ENCODE assay signal across 8 cellular contexts in genomic region chr6:30885481-30885998, GRCh38. TPM values are rescaled to one million over a fixed set of nuclear protein-coding genes. Genes with fewer than 3 reads are reported as not detected.
DNase-seq lines count a peak whose midpoint lies in the region; ATAC-seq and TF ChIP-seq lines count a peak whose summit lies in the region.

No MANE protein-coding gene starts in this region.

- H3K56ac ChIP-seq in IMR-90 (ENCODE audit: extremely low read depth, insufficient read depth, low read length), result peak overlapping the region; percentile 54; the same call in 1 of the 2 replicates

- H2BK120ac ChIP-seq in IMR-90 (ENCODE audit: low read depth, low read length), result peak overlapping the region; percentile 82

- no peaks in the 10 kb centered on the region for H3K27me3 ChIP-seq in IMR-90 (ENCODE audit: control insufficient read depth, insufficient read depth, low read length)
- H3K27me3 ChIP-seq in spleen (replicated peaks in 1 of 7), result peaks cover 0 to 24% (median 0%) of the 10 kb centered on the region in 7 donors

- ATAC-seq in IMR-90 (ENCODE audit: low read depth) (peak; percentile 1), HG02885 (IDR thresholded peaks at IDR 0.05; ENCODE audit: poor library complexity, unreplicated experiment) (no peak), HG03469 (IDR thresholded peaks at IDR 0.05; ENCODE audit: unreplicated experiment) (no peak)

- POLR2A ChIA-PET in IMR-90 (lab: Charles Lee; ENCODE audit: unreplicated experiment), result no interaction called here

- H3K36me3 ChIP-seq in IMR-90 (ENCODE audit: control insufficient read depth, insufficient read depth, low read length) (peaks cover 16% of the 10 kb centered on the region), spleen (peaks cover 0 to 20% (median 6%) of the 10 kb centered on the region in 6 donors)

- H2AK9ac ChIP-seq in IMR-90 (replicated peaks; ENCODE audit: low read depth, low read length, poor library complexity), result peak overlapping the region; percentile 93

- H3K4me2 ChIP-seq in IMR-90 (ENCODE audit: low read depth, low read length), result peak overlapping the region; percentile 96

- H3K27ac ChIP-seq in IMR-90 (ENCODE audit: insufficient read depth, low read length), result peak overlapping the region; percentile 69
- peak overlapping the region in 6 of 8 donors; percentile 13 to 88 (median 86) for H3K27ac ChIP-seq in spleen

- peak overlapping the region; percentile 86 for H3K23ac ChIP-seq in IMR-90 (ENCODE audit: low read depth, low read length)

- peaks cover 15% of the 10 kb centered on the region for H3K9me1 ChIP-seq in IMR-90 (ENCODE audit: insufficient read depth, low read length)

- H3K4me1 ChIP-seq in IMR-90 (ENCODE audit: control insufficient read depth, insufficient read depth, low read length), result peaks cover 48% of the 10 kb centered on the region
- peaks cover 20 to 61% (median 44%) of the 10 kb centered on the region in 6 donors for H3K4me1 ChIP-seq in spleen

- H3K18ac ChIP-seq in IMR-90 (ENCODE audit: low read depth, low read length), result peak overlapping the region; percentile 52

- in situ Hi-C loops in IMR-90 (cut with MboI; ENCODE audit: low sequenced_read_pairs), result no loop called here

- dilution Hi-C loops in IMR-90 (cut with HindIII; ENCODE audit: low sequenced_read_pairs, unreplicated experiment), result no loop called here

- WGBS in IMR-90 (ENCODE audit: extremely low coverage in 2 of 2, insufficient read length in 1 of 2), 2 experiments, result 17% methylated on average over 4 of the region's 7 CpGs; no CpG with 5 or more reads in 1 of the 2 experiments
- 50 to 71% (median 61%) methylated on average over 7 of the region's 7 CpGs for WGBS in spleen, 5 donors

- CTCF ChIA-PET in IMR-90 (lab: Yijun Ruan, JAX), result no interaction called here

- peak overlapping the region; percentile 64 for H4K91ac ChIP-seq in IMR-90 (ENCODE audit: insufficient read depth, low read depth, low read length)

- intact Hi-C loops in IMR-90 (cut with micrococcal nuclease) (no loop called here), spleen (cut with DNase I; ENCODE audit: low total_unique reads) (no loop called here), posterior vena cava (cut with DNase I) (no loop called here)

- no peaks in the 10 kb centered on the region for H4K20me1 ChIP-seq in IMR-90 (ENCODE audit: insufficient read depth, low read length)

- H4K5ac ChIP-seq in IMR-90 (ENCODE audit: low read depth, low read length), result peak overlapping the region; percentile 67

- TF ChIP-seq CTCF in IMR-90 (conservative IDR thresholded peaks at IDR 0.05; ENCODE audit: low read depth, low read length) (no peak), spleen (IDR thresholded peaks at IDR 0.05 in 8 of 11, conservative IDR thresholded peaks at IDR 0.05 in 3 of 11) (no peak)

- H2BK5ac ChIP-seq in IMR-90 (ENCODE audit: low read depth, low read length, poor library complexity, severe bottlenecking), result peak overlapping the region; percentile 56

- peak overlapping the region; percentile 89 for H2AFZ ChIP-seq in IMR-90 (replicated peaks; ENCODE audit: low read length, poor library complexity)

- H3K4ac ChIP-seq in IMR-90 (ENCODE audit: low read depth, low read length), result peak overlapping the region; percentile 91

- peak overlapping the region; percentile 78 for H2AK5ac ChIP-seq in IMR-90 (ENCODE audit: low read depth, low read length)

- peak overlapping the region; percentile 90 for H3K14ac ChIP-seq in IMR-90 (replicated peaks; ENCODE audit: low read depth, low read length)

- H3K79me1 ChIP-seq in IMR-90 (ENCODE audit: low read depth in 1 of 2, low read length in 2 of 2), result peaks cover 25 to 52% of the 10 kb centered on the region in 2 experiments

- TF ChIP-seq POLR2A in IMR-90 (IDR thresholded peaks at IDR 0.05; ENCODE audit: low read depth, low read length) (no peak), spleen (IDR thresholded peaks at IDR 0.05) (no peak)

- H3K9me3 ChIP-seq in IMR-90 (ENCODE audit: control insufficient read depth, insufficient read depth, low read length), result no peaks in the 10 kb centered on the region
- no peaks in the 10 kb centered on the region for H3K9me3 ChIP-seq in spleen

- TF ChIP-seq RAD21 in IMR-90 (IDR thresholded peaks at IDR 0.05; ENCODE audit: low read length), result no peak

- H3K4me3 ChIP-seq in IMR-90 (ENCODE audit: insufficient read depth, low read depth, low read length) (peak overlapping the region; percentile 81), spleen (peak overlapping the region in 7 of 8 donors; percentile 5 to 86 (median 63))

- DNase-seq in COLO829 (ENCODE audit: low spot score), result peak; percentile 65
- DNase-seq in IMR-90, result peak; percentile 18
- DNase-seq in amniotic epithelial cell (ENCODE audit: low read depth), result peak; percentile 61
- peak; percentile 10 for DNase-seq in iPS-NIHi7 (ENCODE audit: extremely low spot score)
- peak; percentile 59 for DNase-seq in spleen
- DNase-seq in posterior vena cava (ENCODE audit: low spot score), result no peak

- peak overlapping the region; percentile 12 to 78 for H4K8ac ChIP-seq in IMR-90 (ENCODE audit: low read depth in 2 of 2, low read length in 2 of 2)

- peak overlapping the region; percentile 43; the same call in 1 of the 3 replicates for H2BK15ac ChIP-seq in IMR-90 (ENCODE audit: low read depth, low read length)

- peak overlapping the region; percentile 27 for H2BK20ac ChIP-seq in IMR-90 (ENCODE audit: low read depth, low read length)

- H3K9ac ChIP-seq in IMR-90 (ENCODE audit: low read depth, low read length), result peak overlapping the region; percentile 66

- no TSS peak for BruUV-seq in IMR-90 (replicated peaks; lab: Mats Ljungman, UMichigan)

TF ChIP-seq in IMR-90, 13 proteins besides CTCF, POLR2A, EP300 and RAD21:
- no peak for TF ChIP-seq MAZ (IDR thresholded peaks at IDR 0.05; ENCODE audit: borderline replicate concordance, low read depth, low read length)
- no peak for TF ChIP-seq CHD1 (IDR thresholded peaks at IDR 0.05; ENCODE audit: low read depth, low read length)
- TF ChIP-seq MXI1 (IDR thresholded peaks at IDR 0.05; ENCODE audit: borderline replicate concordance, low read depth, low read length), result peak; percentile 60; the same call in 1 of the 2 replicates
- no peak for TF ChIP-seq RFX5 (IDR thresholded peaks at IDR 0.05; ENCODE audit: low read depth, low read length)
- no peak for TF ChIP-seq NFE2L2 (IDR thresholded peaks at IDR 0.05; ENCODE audit: low read depth, low read length)
- TF ChIP-seq FOS (IDR thresholded peaks at IDR 0.05; ENCODE audit: low read depth, low read length), result no peak
- no peak for TF ChIP-seq USF2 (IDR thresholded peaks at IDR 0.05; ENCODE audit: low read depth, low read length)
TF ChIP-seq in IMR-90: peak in this region for 1.

RNA-seq across cellular contexts. Expression of gene DDR1, which starts 1.2 kb away (rescaled TPM):
- total RNA-seq in IMR-90 (2012; rRNA removed) (5.6 and 6.7 TPM in 2 replicates), spleen (10 to 100 TPM; 13.0 to 37.1 (median 23.8) TPM), posterior vena cava (10 to 100 TPM; 25.2 to 26.0 TPM)
- polyA plus RNA-seq in IMR-90 (2012; rRNA removed) (17.8 and 19.6 TPM in 2 replicates), spleen (10 to 100 TPM in 1 of 3 donors, 1 to 10 TPM in 2; 5.0 to 10.1 (median 8.0) TPM)
- 15.6 and 26.4 TPM in 2 replicates for polyA plus RNA-seq in IMR-90 (2012; cell fraction: cytosol; rRNA removed)
- polyA plus RNA-seq in IMR-90 (2012; cell fraction: nucleus; rRNA removed; ENCODE audit: low replicate concordance), result 56.9 and 61.7 TPM in 2 replicates

RNA-seq across cellular contexts. Expression of gene GTF2H4, which starts 22.5 kb away (rescaled TPM):
- total RNA-seq in IMR-90 (2012; rRNA removed) (6.9 and 13.4 TPM in 2 replicates), spleen (10 to 100 TPM; 20.6 to 49.7 (median 28.3) TPM), posterior vena cava (10 to 100 TPM; 27.2 to 37.8 TPM)
- polyA plus RNA-seq in IMR-90 (2012; rRNA removed) (29.5 and 30.8 TPM in 2 replicates), spleen (10 to 100 TPM; 21.9 to 40.0 (median 33.8) TPM)
- 19.0 and 20.5 TPM in 2 replicates for polyA plus RNA-seq in IMR-90 (2012; cell fraction: cytosol; rRNA removed)
- 90.6 and 118 TPM in 2 replicates for polyA plus RNA-seq in IMR-90 (2012; cell fraction: nucleus; rRNA removed; ENCODE audit: low replicate concordance)

RNA-seq across cellular contexts. Expression of gene VARS2, which starts 28.5 kb away (rescaled TPM):
- total RNA-seq in IMR-90 (2012; rRNA removed), result 6.9 and 7.2 TPM in 2 replicates
- polyA plus RNA-seq in IMR-90 (2012; rRNA removed), result 13.3 and 14.0 TPM in 2 replicates
- 5.5 and 6.7 TPM in 2 replicates for polyA plus RNA-seq in IMR-90 (2012; cell fraction: cytosol; rRNA removed)
- polyA plus RNA-seq in IMR-90 (2012; cell fraction: nucleus; rRNA removed; ENCODE audit: low replicate concordance), result 98.4 and 123 TPM in 2 replicates
- 10 to 100 TPM; 16.4 to 30.7 (median 28.1) TPM for total RNA-seq in spleen
- polyA plus RNA-seq in spleen, result 10 to 100 TPM; 15.5 to 38.2 (median 36.3) TPM
- total RNA-seq in posterior vena cava, result 10 to 100 TPM; 13.8 to 17.8 TPM

RNA-seq across cellular contexts. Expression of gene SFTA2, which starts 46.4 kb away (rescaled TPM):
- total RNA-seq in IMR-90 (2012; rRNA removed) (not detected in 2 replicates), spleen (under 1 TPM in 1 of 7 donors, not detected in 6; 0.47 TPM), posterior vena cava (under 1 TPM in 1 of 2 donors, not detected in 1; 0.29 TPM)
- polyA plus RNA-seq in IMR-90 (2012; rRNA removed) (not detected in 2 replicates), spleen (1 to 10 TPM in 1 of 3 donors, under 1 TPM in 1, not detected in 1; 0.08 to 2.6 TPM)
- polyA plus RNA-seq in IMR-90 (2012; cell fraction: cytosol; rRNA removed), result not detected in 2 replicates
- polyA plus RNA-seq in IMR-90 (2012; cell fraction: nucleus; rRNA removed; ENCODE audit: low replicate concordance), result not detected in 2 replicates

RNA-seq across cellular contexts. Expression of gene MUCL3, which starts 55.2 kb away (rescaled TPM):
- total RNA-seq in IMR-90 (2012; rRNA removed) (not detected in 2 replicates), spleen (not detected), posterior vena cava (not detected)
- polyA plus RNA-seq in IMR-90 (2012; rRNA removed) (not detected in 2 replicates), spleen (under 1 TPM in 1 of 3 donors, not detected in 2; 0.03 TPM)
- not detected in 2 replicates for polyA plus RNA-seq in IMR-90 (2012; cell fraction: cytosol; rRNA removed)
- polyA plus RNA-seq in IMR-90 (2012; cell fraction: nucleus; rRNA removed; ENCODE audit: low replicate concordance), result not detected in 2 replicates
